Comparison of ENCODE assay signal across 25 cellular contexts in genomic region chr15:21270474-21270873, GRCh38.
DNase-seq lines count a peak whose midpoint lies in the region; ATAC-seq lines count a peak whose summit lies in the region.
"Had no signal": no experiment of that assay in that cellular context is flagged by ENCODE, and none has a peak within 500 bp of the region (broad histone marks: within the 10 kb centered on the region; RNA-seq: fewer than 3 reads in every experiment).

No MANE protein-coding gene starts in this region.

- no peak for ATAC-seq in GM21447 (IDR thresholded peaks at IDR 0.05; ENCODE audit: unreplicated experiment)
- ATAC-seq: activated CD4-positive, CD25-positive, alpha-beta regulatory T cell treated with anti-CD3 and anti-CD28 coated beads, Interleukin-2, amount 50 U/mL, for 24 hours; activated CD8-positive, alpha-beta T cell treated with anti-CD3 and anti-CD28 coated beads for 36 hours; foreskin keratinocyte had no signal

- no peak overlapping the region for H4K91ac ChIP-seq in neuronal stem cell (ENCODE audit: low read depth, low read length, poor library complexity)

- peak overlapping the region; percentile 48 for H3K18ac ChIP-seq in neuronal stem cell (ENCODE audit: low read length)

- no peak overlapping the region for H2BK120ac ChIP-seq in neuronal stem cell (ENCODE audit: low read depth, low read length)

- no peaks in the 10 kb centered on the region for H3K79me1 ChIP-seq in neuronal stem cell (ENCODE audit: low read depth, low read length)

- no peak overlapping the region for H3K4me2 ChIP-seq in neuronal stem cell (ENCODE audit: insufficient read depth, low read length, poor library complexity, severe bottlenecking)

- H3K36me3 ChIP-seq in HAP-1 (replicated peaks) (no peaks in the 10 kb centered on the region), neuronal stem cell (replicated peaks in 1 of 2; ENCODE audit: control insufficient read depth in 2 of 2, insufficient read depth in 2 of 2, low read length in 2 of 2) (no peaks in the 10 kb centered on the region)
- H3K36me3 ChIP-seq: neutrophil, upper lobe of left lung had no signal

- H2AK5ac ChIP-seq in neuronal stem cell (ENCODE audit: low read depth, low read length), result no peak overlapping the region

- H2BK15ac ChIP-seq in neuronal stem cell (ENCODE audit: low read length), result no peak overlapping the region

- peak overlapping the region; percentile 23 for H4K8ac ChIP-seq in neuronal stem cell (ENCODE audit: low read depth, low read length)

- peaks cover 17% of the 10 kb centered on the region for H3K4me1 ChIP-seq in HAP-1
- H3K4me1 ChIP-seq in neuronal stem cell (ENCODE audit: control insufficient read depth in 2 of 2, insufficient read depth in 1 of 2, low read depth in 1 of 2, low read length in 2 of 2), result peaks cover 2 to 3% of the 10 kb centered on the region in 2 donors
- H3K4me1 ChIP-seq: foreskin keratinocyte, prostate gland, upper lobe of left lung had no signal

- in situ Hi-C loops in HAP-1 (cut with MboI; ENCODE audit: low sequenced_read_pairs), result no loop called here

- WGBS in neuronal stem cell (ENCODE audit: extremely low coverage in 2 of 2, insufficient read length in 2 of 2, insufficient replicate concordance in 1 of 2), 2 donors, result no CpG with 5 or more reads among the region's 3 CpGs

- H3K4me3 ChIP-seq in HAP-1, result no peak overlapping the region
- H3K4me3 ChIP-seq in neuronal stem cell (ENCODE audit: low read length in 2 of 2), result no peak overlapping the region
- H3K4me3 ChIP-seq: prostate gland, upper lobe of left lung had no signal

- no peak overlapping the region for H3K14ac ChIP-seq in neuronal stem cell (ENCODE audit: low read length)

- no peak overlapping the region for H3K9ac ChIP-seq in neuronal stem cell (ENCODE audit: low read depth, low read length, poor library complexity)

- DNase-seq in HAP-1 (ENCODE audit: low spot score in 2 of 2) (peak; percentile 46 to 47), RPMI7951 (ENCODE audit: low read depth) (peak; percentile 72), fibroblast of gingiva (ENCODE audit: low read depth) (peak; percentile 9), neuronal stem cell (ENCODE audit: low spot score) (no peak), NCI-H226 (no peak), NOMO-1 (lab: John Stamatoyannopoulos, UW; ENCODE audit: unreplicated experiment in 2 of 2) (no peak), NCI-H2227 treated with DMSO at 0.1 percent for 48 hours (lab: John Stamatoyannopoulos, UW) (no peak)
- DNase-seq: activated CD8-positive, alpha-beta T cell treated with anti-CD3 and anti-CD28 coated beads for 36 hours; activated gamma-delta T cell; effector CD8-positive, alpha-beta T cell; foreskin keratinocyte; GDM1; GOT3; hypothalamus; Kasumi-1; NCI-H1048; NCI-H187 treated with DMSO at 0.1 percent for 48 hours; OCI-M1; SHP77 treated with DMSO at 0.1 percent for 48 hours; stimulated activated CD8-positive, alpha-beta memory T cell treated with anti-CD3 and anti-CD28 coated beads, Interleukin-4, amount 100 ng/mL, for 48 hours; upper lobe of left lung had no signal

- no peak overlapping the region for H2BK12ac ChIP-seq in neuronal stem cell (ENCODE audit: low read length)

- no peak overlapping the region for H2AFZ ChIP-seq in neuronal stem cell (ENCODE audit: low read length)

- H2BK5ac ChIP-seq in neuronal stem cell (ENCODE audit: low read length), result no peak overlapping the region

- no peak overlapping the region for H3K23ac ChIP-seq in neuronal stem cell (ENCODE audit: low read depth, low read length, poor library complexity)

- H3K27me3 ChIP-seq in HAP-1 (ENCODE audit: low read depth) (no peaks in the 10 kb centered on the region), neuronal stem cell (ENCODE audit: control insufficient read depth in 3 of 3, insufficient read depth in 3 of 3, low read depth in 1 of 3, low read length in 3 of 3) (no peaks in the 10 kb centered on the region)
- H3K27me3 ChIP-seq: foreskin keratinocyte, neutrophil, upper lobe of left lung had no signal

- H3K27ac ChIP-seq in neuronal stem cell (replicated peaks; ENCODE audit: low read length), result no peak overlapping the region
- H3K27ac ChIP-seq: foreskin keratinocyte, neutrophil, prostate gland, upper lobe of left lung had no signal

- H3K9me3 ChIP-seq in HAP-1, result peaks cover 3% of the 10 kb centered on the region; the same call in 1 of the 2 replicates
- peaks cover 0 to 1% of the 10 kb centered on the region in 2 donors for H3K9me3 ChIP-seq in neuronal stem cell (replicated peaks in 1 of 2; ENCODE audit: control insufficient read depth in 2 of 2, insufficient read depth in 1 of 2, low read depth in 1 of 2, low read length in 2 of 2)
- H3K9me3 ChIP-seq: neutrophil, prostate gland, upper lobe of left lung had no signal

- no peak overlapping the region for H3K4ac ChIP-seq in neuronal stem cell (ENCODE audit: low read length)

Comparison
In these comparisons a context has a peak if more than half of its experiments do, and no peak if none do; other contexts are left out.
1. DNase-seq: peak in HAP-1 (2 of 2), RPMI7951 (single experiment) and fibroblast of gingiva (single experiment); none in neuronal stem cell (single experiment), NCI-H226 (single experiment), NOMO-1 (0 of 2) and NCI-H2227 treated with DMSO at 0.1 percent for 48 hours (single experiment).